In the genomic region with DNA sequence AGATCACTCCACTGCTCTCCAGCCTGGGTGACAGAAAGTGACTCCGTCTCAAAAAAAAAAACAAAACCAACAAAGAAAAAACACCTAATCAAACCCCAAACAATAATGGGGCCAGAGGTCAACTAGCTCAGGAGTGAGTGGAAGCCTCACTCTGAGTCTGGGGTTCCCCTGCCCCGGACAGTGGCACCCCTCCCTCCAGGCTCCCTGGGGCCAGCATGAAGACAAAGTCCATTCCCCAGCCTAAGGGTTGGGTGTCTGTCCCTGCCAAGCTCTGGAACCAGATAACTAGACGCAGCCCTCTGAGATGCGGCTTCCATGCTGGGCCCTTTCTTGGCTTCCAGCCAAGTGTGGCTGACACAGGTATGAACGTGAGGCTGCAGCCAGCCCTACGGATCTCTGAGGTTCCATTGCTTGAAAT, we compare ENCODE assay signal across 13 cellular contexts. TPM values are rescaled to one million over a fixed set of nuclear protein-coding genes. Genes with fewer than 3 reads are reported as not detected.
A peak's percentile ranks its signal among the peaks of the same experiment; 100 is the strongest.
DNase-seq lines count a peak whose midpoint lies in the region; ATAC-seq and TF ChIP-seq lines count a peak whose summit lies in the region.
"Had no signal": no experiment of that assay in that cellular context is flagged by ENCODE, and none has a peak within 500 bp of the region (broad histone marks: within the 10 kb centered on the region; RNA-seq: fewer than 3 reads in every experiment).

No MANE protein-coding gene starts in this region.

- H3K27ac Mint-ChIP-seq in mesothelial cell of epicardium = peak overlapping the region; percentile 84

- H3K36me3 Mint-ChIP-seq in mesothelial cell of epicardium = peaks cover 14% of the 10 kb centered on the region

- ATAC-seq in RWPE2 (ENCODE audit: low read depth) = peak; percentile 12; the same call in 1 of the 3 replicates
- ATAC-seq: HCT116 had no signal

- DNase-seq in DMS 273 (lab: John Stamatoyannopoulos, UW; ENCODE audit: unreplicated experiment) (peak; percentile 29), DMS 273 treated with DMSO at 0.1 percent for 48 hours (lab: John Stamatoyannopoulos, UW) (no peak), HuH-7.5 (ENCODE audit: low spot score) (peak; percentile 85), RWPE2 (ENCODE audit: low spot score) (no peak), mesothelial cell of epicardium (ENCODE audit: low spot score in 2 of 2, unreplicated experiment in 2 of 2) (peak in 1 of 2 experiments; percentile 70), GM19240 (ENCODE audit: insufficient read length, low spot score) (no peak), T-helper 9 cell (no peak), EL (no peak)
- DNase-seq: GDM1 had no signal

- no peaks in the 10 kb centered on the region for H3K27me3 Mint-ChIP-seq in mesothelial cell of epicardium (ENCODE audit: low read depth)
- H3K27me3 Mint-ChIP-seq: brain had no signal

- H3K36me3 ChIP-seq in RWPE2 (ENCODE audit: low read depth) = peaks cover 29% of the 10 kb centered on the region

- H3K4me3 Mint-ChIP-seq in mesothelial cell of epicardium = no peak overlapping the region
- H3K4me3 Mint-ChIP-seq: brain had no signal

- H3K9me3 ChIP-seq in RWPE2 (ENCODE audit: severe bottlenecking) = no peaks in the 10 kb centered on the region
- H3K9me3 ChIP-seq: esophagus muscularis mucosa had no signal

- no peaks in the 10 kb centered on the region for H3K27me3 ChIP-seq in RWPE2 (ENCODE audit: insufficient read depth, poor library complexity, severe bottlenecking)

- peaks cover 23% of the 10 kb centered on the region for H3K4me1 Mint-ChIP-seq in mesothelial cell of epicardium
- H3K4me1 Mint-ChIP-seq: brain had no signal

- TF ChIP-seq CTCF in RWPE2 (IDR thresholded peaks at IDR 0.05; ENCODE audit: poor library complexity, severe bottlenecking) (no peak), mesothelial cell of epicardium (IDR thresholded peaks at IDR 0.05; ENCODE audit: unreplicated experiment) (no peak)

- H3K4me1 ChIP-seq in RWPE2 (ENCODE audit: insufficient read depth, poor library complexity, severe bottlenecking) = no peaks in the 10 kb centered on the region

- H3K9me3 Mint-ChIP-seq in mesothelial cell of epicardium = no peaks in the 10 kb centered on the region
- H3K9me3 Mint-ChIP-seq: brain had no signal

- H3K27ac ChIP-seq in RWPE2 (ENCODE audit: poor library complexity, severe bottlenecking) = no peak overlapping the region

- H3K4me3 ChIP-seq in RWPE2 (ENCODE audit: severe bottlenecking) = no peak overlapping the region
- H3K4me3 ChIP-seq: esophagus muscularis mucosa had no signal

RNA-seq across cellular contexts. Expression of gene FUOM, which starts 1.7 kb away (rescaled TPM):
- total RNA-seq in mesothelial cell of epicardium = 38.0 to 42.6 TPM (median 41.3 TPM) in 3 replicates

RNA-seq across cellular contexts. Expression of gene PRAP1, which starts 12.4 kb away (rescaled TPM):
- 0.25 to 0.49 TPM in 2 of 3 replicates, not detected in the other for total RNA-seq in mesothelial cell of epicardium
- total RNA-seq: A172, esophagus muscularis mucosa had no signal

RNA-seq across cellular contexts. Expression of gene ECHS1, which starts 13.6 kb away (rescaled TPM):
- 69.8 to 74.9 TPM (median 70.0 TPM) in 3 replicates for total RNA-seq in mesothelial cell of epicardium

RNA-seq across cellular contexts. Expression of gene PAOX, which starts 19.5 kb away (rescaled TPM):
- total RNA-seq in mesothelial cell of epicardium = 7.5 to 9.5 TPM (median 8.0 TPM) in 3 replicates

RNA-seq across cellular contexts. Expression of gene CALY, which starts 22.9 kb away (rescaled TPM):
- total RNA-seq in mesothelial cell of epicardium = 2.1 to 3.7 TPM (median 2.1 TPM) in 3 replicates
- total RNA-seq: A172 had no signal

Comparison
In these comparisons a context has a peak if more than half of its experiments do, and no peak if none do; other contexts are left out.
1. DNase-seq: peak in DMS 273 (single experiment) and HuH-7.5 (single experiment); none in DMS 273 treated with DMSO at 0.1 percent for 48 hours (single experiment), RWPE2 (single experiment), GM19240 (single experiment), T-helper 9 cell (single experiment) and EL (single experiment).